14 cellular contexts compared by ENCODE assay signal in the genomic region with DNA sequence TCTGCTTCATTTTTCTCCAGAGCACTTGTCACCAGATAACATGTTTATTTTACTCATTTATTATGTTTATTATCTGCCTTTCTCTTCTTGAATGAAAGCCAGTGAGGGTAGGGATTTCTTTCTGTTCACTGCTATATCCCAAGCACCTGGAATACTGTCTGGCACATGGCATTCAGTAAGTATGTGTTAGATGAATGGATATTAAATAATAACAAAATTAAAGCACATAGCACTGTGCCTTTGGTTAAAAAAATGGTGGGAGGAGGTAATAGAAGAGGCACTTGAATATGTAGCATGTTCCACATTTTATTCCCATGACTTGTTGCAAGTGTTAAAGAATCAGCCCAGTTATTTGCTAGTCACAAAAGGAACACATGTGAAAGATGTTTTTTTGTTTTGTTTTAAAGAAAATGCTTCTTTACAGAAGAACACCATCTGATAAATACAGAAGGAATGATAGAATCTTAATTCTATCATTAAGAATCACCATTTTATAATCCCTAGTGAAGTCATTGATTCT.
"Had no signal": no experiment of that assay in that cellular context is flagged by ENCODE, and none has a peak within 500 bp of the region (broad histone marks: within the 10 kb centered on the region; RNA-seq: fewer than 3 reads in every experiment).

No MANE protein-coding gene starts in this region.

- H3K36me3 Mint-ChIP-seq: activated naive CD4-positive, alpha-beta T cell treated with anti-CD3 and anti-CD28 coated beads, Interleukin-2, amount 50 U/mL, for 72 hours; natural killer cell treated with Interleukin-12 subunit alpha and Interleukin-12 subunit beta and Interleukin-15 and Interleukin-18, amount 100 ng/mL, for 72 hours; stimulated activated memory B cell treated with anti-CD40 and anti-IgM and Interleukin-4, amounts not matched to agents 10 μg/mL and 1 μg/mL and 100 μg/mL, for 72 hours had no signal

- H3K4me3 ChIP-seq: gastrocnemius medialis, psoas muscle, thyroid gland had no signal

- H3K27ac Mint-ChIP-seq: activated CD4-positive, alpha-beta memory T cell treated with anti-CD3 and anti-CD28 coated beads, Interleukin-2, amount 10 ng/mL, durations not matched to agents 7 days and 5 days; activated naive CD4-positive, alpha-beta T cell treated with anti-CD3 and anti-CD28 coated beads, Interleukin-2, amount 50 U/mL, for 72 hours; dendritic cell treated with granulocyte-macrophage colony-stimulating factor and Interleukin-4, amounts not matched to agents 40 ng/mL and 50 ng/mL, for 4 days; natural killer cell treated with Interleukin-12 subunit alpha and Interleukin-12 subunit beta and Interleukin-15 and Interleukin-18, amount 100 ng/mL, for 72 hours; stimulated activated memory B cell treated with anti-CD40 and anti-IgM and Interleukin-4, amounts not matched to agents 10 μg/mL and 1 μg/mL and 100 μg/mL, for 72 hours; T-helper 1 cell treated with Interleukin-12 subunit alpha and Interleukin-12 subunit beta and Interleukin-4 antibody, amounts not matched to agents 30 μg/mL and 1 μg/mL, for 36 hours had no signal

- DNase-seq: activated CD4-positive, alpha-beta memory T cell treated with anti-CD3 and anti-CD28 coated beads, Interleukin-2, amount 10 ng/mL, durations not matched to agents 7 days and 5 days; activated CD4-positive, alpha-beta T cell treated with anti-CD3 and anti-CD28 coated beads for 4 hours; activated effector memory CD4-positive, alpha-beta T cell treated with anti-CD3 and anti-CD28 coated beads, Interleukin-2, amount 50 U/mL, for 16 hours; activated T-cell treated with anti-CD3 and anti-CD28 coated beads, Interleukin-2, amount 50 U/mL, for 48 hours; cerebellar nuclear complex; gastrocnemius medialis; left colon; psoas muscle; thyroid gland had no signal

- H3K4me1 Mint-ChIP-seq: activated CD4-positive, alpha-beta memory T cell treated with anti-CD3 and anti-CD28 coated beads, Interleukin-2, amount 10 ng/mL, durations not matched to agents 7 days and 5 days; stimulated activated memory B cell treated with anti-CD40 and anti-IgM and Interleukin-4, amounts not matched to agents 10 μg/mL and 1 μg/mL and 100 μg/mL, for 72 hours had no signal

- H3K4me3 Mint-ChIP-seq: activated CD4-positive, alpha-beta memory T cell treated with anti-CD3 and anti-CD28 coated beads, Interleukin-2, amount 10 ng/mL, durations not matched to agents 7 days and 5 days; dendritic cell treated with granulocyte-macrophage colony-stimulating factor and Interleukin-4, amounts not matched to agents 40 ng/mL and 50 ng/mL, for 4 days; natural killer cell treated with Interleukin-12 subunit alpha and Interleukin-12 subunit beta and Interleukin-15 and Interleukin-18, amount 100 ng/mL, for 72 hours; stimulated activated memory B cell treated with anti-CD40 and anti-IgM and Interleukin-4, amounts not matched to agents 10 μg/mL and 1 μg/mL and 100 μg/mL, for 72 hours; T-helper 1 cell treated with Interleukin-12 subunit alpha and Interleukin-12 subunit beta and Interleukin-4 antibody, amounts not matched to agents 30 μg/mL and 1 μg/mL, for 36 hours had no signal

- ATAC-seq: activated naive CD4-positive, alpha-beta T cell treated with anti-CD3 and anti-CD28 coated beads, Interleukin-2, amount 50 U/mL, for 72 hours; gastrocnemius medialis; left colon; natural killer cell treated with Interleukin-12 subunit alpha and Interleukin-12 subunit beta and Interleukin-15 and Interleukin-18, amount 100 ng/mL, for 72 hours; psoas muscle; stimulated activated memory B cell treated with anti-CD40 and anti-IgM and Interleukin-4, amounts not matched to agents 10 μg/mL and 1 μg/mL and 100 μg/mL, for 72 hours had no signal

- H3K27me3 Mint-ChIP-seq: activated CD4-positive, alpha-beta memory T cell treated with anti-CD3 and anti-CD28 coated beads, Interleukin-2, amount 10 ng/mL, durations not matched to agents 7 days and 5 days; dendritic cell treated with granulocyte-macrophage colony-stimulating factor and Interleukin-4, amounts not matched to agents 40 ng/mL and 50 ng/mL, for 4 days; stimulated activated memory B cell treated with anti-CD40 and anti-IgM and Interleukin-4, amounts not matched to agents 10 μg/mL and 1 μg/mL and 100 μg/mL, for 72 hours had no signal

- H3K9me3 Mint-ChIP-seq: activated CD4-positive, alpha-beta memory T cell treated with anti-CD3 and anti-CD28 coated beads, Interleukin-2, amount 10 ng/mL, durations not matched to agents 7 days and 5 days; activated naive CD4-positive, alpha-beta T cell treated with anti-CD3 and anti-CD28 coated beads, Interleukin-2, amount 50 U/mL, for 72 hours; dendritic cell treated with granulocyte-macrophage colony-stimulating factor and Interleukin-4, amounts not matched to agents 40 ng/mL and 50 ng/mL, for 4 days; natural killer cell treated with Interleukin-12 subunit alpha and Interleukin-12 subunit beta and Interleukin-15 and Interleukin-18, amount 100 ng/mL, for 72 hours; T-helper 1 cell treated with Interleukin-12 subunit alpha and Interleukin-12 subunit beta and Interleukin-4 antibody, amounts not matched to agents 30 μg/mL and 1 μg/mL, for 36 hours had no signal
